Comparison of ENCODE assay signal across 25 cellular contexts in the genomic region with DNA sequence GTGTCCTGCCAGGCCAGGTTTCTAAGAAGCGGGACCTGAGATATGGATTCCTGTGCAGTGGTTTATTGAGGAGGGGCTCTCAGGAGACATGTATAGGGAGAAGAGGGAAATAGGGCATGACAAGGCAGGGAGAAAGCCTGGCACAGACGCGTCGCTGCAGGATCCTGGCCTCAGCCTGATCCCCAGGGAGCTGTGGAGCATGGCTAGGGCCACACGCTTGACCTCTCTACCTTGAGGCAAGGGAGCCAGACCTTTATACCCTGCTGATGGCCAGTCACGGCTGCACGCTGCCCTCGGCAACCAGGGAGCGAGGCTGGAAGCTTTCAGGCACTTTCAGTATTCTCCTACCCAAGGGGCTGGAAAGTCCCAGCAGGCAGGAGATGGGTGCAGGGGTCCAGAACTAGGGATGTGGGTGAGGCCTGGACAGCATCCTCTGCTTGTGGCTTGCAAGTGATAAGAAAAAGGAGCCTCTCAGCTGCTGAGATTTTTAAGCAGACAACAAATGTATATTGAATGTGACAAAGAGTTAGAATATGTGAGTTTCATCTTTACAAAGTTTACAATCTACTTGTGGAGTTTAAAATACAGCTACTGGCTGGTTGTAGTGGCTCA. TPM values are rescaled to one million over a fixed set of nuclear protein-coding genes. Genes with fewer than 3 reads are reported as not detected.
DNase-seq lines count a peak whose midpoint lies in the region; ATAC-seq and TF ChIP-seq lines count a peak whose summit lies in the region.
"Had no signal": no experiment of that assay in that cellular context is flagged by ENCODE, and none has a peak within 500 bp of the region (broad histone marks: within the 10 kb centered on the region; RNA-seq: fewer than 3 reads in every experiment).

No MANE protein-coding gene starts in this region.

- H3K27me3 Mint-ChIP-seq in activated naive CD8-positive, alpha-beta T cell treated with anti-CD3 and anti-CD28 coated beads, Interleukin-2, amount 10 ng/mL, durations not matched to agents 7 days and 5 days: peaks cover 23% of the 10 kb centered on the region
- no peaks in the 10 kb centered on the region for H3K27me3 Mint-ChIP-seq in activated naive CD8-positive, alpha-beta T cell treated with anti-CD3 and anti-CD28 coated beads for 36 hours
- H3K27me3 Mint-ChIP-seq in stimulated activated memory B cell treated with anti-CD40 and anti-IgM and Interleukin-4, amounts not matched to agents 10 μg/mL and 1 μg/mL and 100 μg/mL, for 72 hours: no peaks in the 10 kb centered on the region

- H3K4me1 Mint-ChIP-seq in activated naive CD8-positive, alpha-beta T cell treated with anti-CD3 and anti-CD28 coated beads, Interleukin-2, amount 10 ng/mL, durations not matched to agents 7 days and 5 days: peaks cover 40% of the 10 kb centered on the region
- H3K4me1 Mint-ChIP-seq in activated naive CD8-positive, alpha-beta T cell treated with anti-CD3 and anti-CD28 coated beads for 36 hours: peaks cover 33% of the 10 kb centered on the region
- H3K4me1 Mint-ChIP-seq in stimulated activated memory B cell treated with anti-CD40 and anti-IgM and Interleukin-4, amounts not matched to agents 10 μg/mL and 1 μg/mL and 100 μg/mL, for 72 hours: peaks cover 59% of the 10 kb centered on the region

- no peak for TF ChIP-seq CTCF in RWPE1 (conservative IDR thresholded peaks at IDR 0.05; ENCODE audit: low read depth)

- POLR2A ChIA-PET in activated naive CD8-positive, alpha-beta T cell treated with anti-CD3 and anti-CD28 coated beads, Interleukin-2, amount 10 ng/mL, durations not matched to agents 7 days and 5 days (lab: Charles Lee): interaction anchor here (0.6 kb wide), 1 partner anchor 360 kb away, joined by 3 read pairs; no protein-coding TSS in a partner anchor
- POLR2A ChIA-PET in RWPE1 (lab: Yijun Ruan, JAX; ENCODE audit: low non-redundant PET): no interaction called here

- CTCF ChIA-PET in RWPE1 (lab: Yijun Ruan, JAX): no interaction called here

- no peak overlapping the region for H3K4me3 Mint-ChIP-seq in activated naive CD8-positive, alpha-beta T cell treated with anti-CD3 and anti-CD28 coated beads, Interleukin-2, amount 10 ng/mL, durations not matched to agents 7 days and 5 days
- H3K4me3 Mint-ChIP-seq in activated naive CD8-positive, alpha-beta T cell treated with anti-CD3 and anti-CD28 coated beads for 36 hours: no peak overlapping the region
- no peak overlapping the region for H3K4me3 Mint-ChIP-seq in stimulated activated memory B cell treated with anti-CD40 and anti-IgM and Interleukin-4, amounts not matched to agents 10 μg/mL and 1 μg/mL and 100 μg/mL, for 72 hours
- H3K4me3 Mint-ChIP-seq: CD8-positive, alpha-beta T cell had no signal

- H3K9me3 Mint-ChIP-seq in activated naive CD8-positive, alpha-beta T cell treated with anti-CD3 and anti-CD28 coated beads, Interleukin-2, amount 10 ng/mL, durations not matched to agents 7 days and 5 days: no peaks in the 10 kb centered on the region
- H3K9me3 Mint-ChIP-seq in activated naive CD8-positive, alpha-beta T cell treated with anti-CD3 and anti-CD28 coated beads for 36 hours: peaks cover 9% of the 10 kb centered on the region
- no peaks in the 10 kb centered on the region for H3K9me3 Mint-ChIP-seq in stimulated activated memory B cell treated with anti-CD40 and anti-IgM and Interleukin-4, amounts not matched to agents 10 μg/mL and 1 μg/mL and 100 μg/mL, for 72 hours
- H3K9me3 Mint-ChIP-seq: CD8-positive, alpha-beta T cell had no signal

- peak overlapping the region; percentile 42 for H3K27ac Mint-ChIP-seq in activated naive CD8-positive, alpha-beta T cell treated with anti-CD3 and anti-CD28 coated beads, Interleukin-2, amount 10 ng/mL, durations not matched to agents 7 days and 5 days
- no peak overlapping the region for H3K27ac Mint-ChIP-seq in activated naive CD8-positive, alpha-beta T cell treated with anti-CD3 and anti-CD28 coated beads for 36 hours
- peak overlapping the region; percentile 67 for H3K27ac Mint-ChIP-seq in stimulated activated memory B cell treated with anti-CD40 and anti-IgM and Interleukin-4, amounts not matched to agents 10 μg/mL and 1 μg/mL and 100 μg/mL, for 72 hours
- H3K27ac Mint-ChIP-seq: CD8-positive, alpha-beta T cell had no signal

- no peak for DNase-seq in activated naive CD8-positive, alpha-beta T cell treated with anti-CD3 and anti-CD28 coated beads, Interleukin-2, amount 10 ng/mL, durations not matched to agents 7 days and 5 days
- no peak for DNase-seq in activated naive CD8-positive, alpha-beta T cell treated with anti-CD3 and anti-CD28 coated beads for 36 hours
- DNase-seq in RWPE1 (ENCODE audit: low spot score) (no peak), left lobe of liver (ENCODE audit: low spot score) (no peak), C1 segment of cervical spinal cord (lab: John Stamatoyannopoulos, UW) (no peak), NCI-H2196 (lab: John Stamatoyannopoulos, UW; ENCODE audit: unreplicated experiment) (no peak), NCI-H1092 (lab: John Stamatoyannopoulos, UW) (no peak)
- DNase-seq: Caco-2; CD8-positive, alpha-beta T cell; DMS 273 treated with DMSO at 0.1 percent for 48 hours; DMS79 treated with DMSO at 0.1 percent for 48 hours; GF-D8; Karpas-422; NCI-H1092 treated with DMSO at 0.1 percent for 48 hours; NCI-H1436; NCI-H187 treated with DMSO at 0.1 percent for 48 hours; NCI-H2171 treated with DMSO at 0.1 percent for 48 hours; NCI-H524 treated with DMSO at 0.1 percent for 48 hours; NCI-H774; NK-92 treated with Interleukin-12 subunit alpha and Interleukin-12 subunit beta, amount 100 ng/mL, for 24 hours; PC-9; Right ventricle myocardium superior had no signal

- ATAC-seq in activated naive CD8-positive, alpha-beta T cell treated with anti-CD3 and anti-CD28 coated beads, Interleukin-2, amount 10 ng/mL, durations not matched to agents 7 days and 5 days (ENCODE audit: low read depth): no peak
- peak; percentile 67 for ATAC-seq in left lobe of liver
- no peak for ATAC-seq in stimulated activated memory B cell treated with anti-CD40 and anti-IgM and Interleukin-4, amounts not matched to agents 10 μg/mL and 1 μg/mL and 100 μg/mL, for 72 hours
- ATAC-seq: CD8-positive, alpha-beta T cell had no signal

- H3K36me3 Mint-ChIP-seq in activated naive CD8-positive, alpha-beta T cell treated with anti-CD3 and anti-CD28 coated beads, Interleukin-2, amount 10 ng/mL, durations not matched to agents 7 days and 5 days: peaks cover 2% of the 10 kb centered on the region
- peaks cover 5% of the 10 kb centered on the region for H3K36me3 Mint-ChIP-seq in activated naive CD8-positive, alpha-beta T cell treated with anti-CD3 and anti-CD28 coated beads for 36 hours
- H3K36me3 Mint-ChIP-seq in stimulated activated memory B cell treated with anti-CD40 and anti-IgM and Interleukin-4, amounts not matched to agents 10 μg/mL and 1 μg/mL and 100 μg/mL, for 72 hours: no peaks in the 10 kb centered on the region
- H3K36me3 Mint-ChIP-seq: CD8-positive, alpha-beta T cell had no signal

- H3K27ac ChIP-seq in RWPE1: peak overlapping the region; percentile 23; the same call in 1 of the 2 replicates
- H3K27ac ChIP-seq: HL-60, PC-9, SJSA1 had no signal

RNA-seq across cellular contexts. Expression of a gene that starts 10.0 kb away (rescaled TPM):
- 10 to 100 TPM; 66.8 to 72.6 TPM for total RNA-seq in activated naive CD8-positive, alpha-beta T cell treated with anti-CD3 and anti-CD28 coated beads, Interleukin-2, amount 10 ng/mL, durations not matched to agents 7 days and 5 days
- 10 to 100 TPM; 32.6 to 34.8 TPM for total RNA-seq in activated naive CD8-positive, alpha-beta T cell treated with anti-CD3 and anti-CD28 coated beads for 36 hours
- 26.8 TPM for total RNA-seq in left lobe of liver

RNA-seq across cellular contexts. Expression of a gene that starts 20.4 kb away (rescaled TPM):
- total RNA-seq in activated naive CD8-positive, alpha-beta T cell treated with anti-CD3 and anti-CD28 coated beads, Interleukin-2, amount 10 ng/mL, durations not matched to agents 7 days and 5 days: 100 to 1,000 TPM; 657 to 664 TPM
- total RNA-seq in activated naive CD8-positive, alpha-beta T cell treated with anti-CD3 and anti-CD28 coated beads for 36 hours: 100 to 1,000 TPM; 588 to 605 TPM
- total RNA-seq in left lobe of liver: 15.9 TPM

Comparison
In these comparisons a context has a peak if more than half of its experiments do, and no peak if none do; other contexts are left out.
1. RNA of a gene that starts 20.4 kb away (total RNA-seq): 657 to 664 TPM in activated naive CD8-positive, alpha-beta T cell treated with anti-CD3 and anti-CD28 coated beads, Interleukin-2, amount 10 ng/mL, durations not matched to agents 7 days and 5 days and 588 to 605 TPM in activated naive CD8-positive, alpha-beta T cell treated with anti-CD3 and anti-CD28 coated beads for 36 hours; 15.9 TPM in left lobe of liver (single experiment); every median in the first group is over 10 times any median in the second.